ENCODE assay signal across 1 cellular context in genomic region chr7:151435971-151436370, GRCh38.
TF ChIP-seq lines count a peak whose summit lies in the region.

No MANE protein-coding gene starts in this region.

TF ChIP-seq in K562, 482 proteins besides CTCF, POLR2A, EP300 and RAD21:
- TF ChIP-seq E2F6 (IDR thresholded peaks at IDR 0.05; ENCODE audit: borderline replicate concordance in 1 of 2, extremely low read depth in 1 of 2, insufficient read depth in 1 of 2, insufficient read length in 1 of 2, low read depth in 1 of 2, low read length in 1 of 2, poor library complexity in 1 of 2, severe bottlenecking in 1 of 2): peak in 1 of 2 experiments; percentile 16
- TF ChIP-seq SETDB1 (IDR thresholded peaks at IDR 0.05; ENCODE audit: low read length): no peak
- 0 out of 2 replicates have a peak, but pooled peaks have one; percentile 3 for TF ChIP-seq USF2 (CRISPR knock-in tag; IDR thresholded peaks at IDR 0.05)
- TF ChIP-seq MLLT1 (IDR thresholded peaks at IDR 0.05): no peak
- no peak for TF ChIP-seq ARID1B (IDR thresholded peaks at IDR 0.05)
- TF ChIP-seq ZNF274 (IDR thresholded peaks at IDR 0.05; ENCODE audit: borderline replicate concordance, low read depth, low read length): no peak
